Comparison of ENCODE assay signal across 1 cellular context in genomic region chr4:1246901-1247810, GRCh38.
A peak's percentile ranks its signal among the peaks of the same experiment; 100 is the strongest.
TF ChIP-seq lines count a peak whose summit lies in the region.

No MANE protein-coding gene starts in this region.

TF ChIP-seq in K562, 482 proteins besides CTCF, POLR2A, EP300 and RAD21 (continued from another document and continues in another):
- TF ChIP-seq MLX (CRISPR knock-in tag; conservative IDR thresholded peaks at IDR 0.05) (no peak), ARID2 (IDR thresholded peaks at IDR 0.05) (no peak), ZNF551 (CRISPR knock-in tag; IDR thresholded peaks at IDR 0.05) (no peak), REST (CRISPR knock-in tag; IDR thresholded peaks at IDR 0.05; ENCODE audit: low read depth) (no peak), HOMEZ (CRISPR knock-in tag; IDR thresholded peaks at IDR 0.05) (no peak), SMAD4 (CRISPR knock-in tag; conservative IDR thresholded peaks at IDR 0.05) (no peak), LEF1 (IDR thresholded peaks at IDR 0.05) (no peak), ZNF41 (CRISPR knock-in tag; conservative IDR thresholded peaks at IDR 0.05) (no peak), ELF1 (tag; IDR thresholded peaks at IDR 0.05) (no peak), GTF2E2 (tag; IDR thresholded peaks at IDR 0.05) (0 out of 2 replicates have a peak, but pooled peaks have one; percentile 0), HDAC8 (tag; IDR thresholded peaks at IDR 0.05) (no peak), HDAC2 (IDR thresholded peaks at IDR 0.05) (no peak), CTBP1 (IDR thresholded peaks at IDR 0.05; ENCODE audit: borderline replicate concordance) (no peak), FOXJ2 (tag; IDR thresholded peaks at IDR 0.05) (no peak), ZNF76 (CRISPR knock-in tag; IDR thresholded peaks at IDR 0.05; ENCODE audit: borderline replicate concordance) (no peak), THRAP3 (IDR thresholded peaks at IDR 0.05; ENCODE audit: borderline replicate concordance) (no peak), MTA3 (IDR thresholded peaks at IDR 0.05; ENCODE audit: borderline replicate concordance) (no peak), TAF15 (IDR thresholded peaks at IDR 0.05; ENCODE audit: low read depth, low read length) (no peak), YY1 (IDR thresholded peaks at IDR 0.05; ENCODE audit: borderline replicate concordance in 1 of 3, control insufficient read depth in 1 of 3, extremely low read depth in 1 of 3, insufficient read depth in 3 of 3, insufficient read length in 1 of 3, insufficient replicate concordance in 2 of 3, low read depth in 1 of 3, low read length in 2 of 3) (peak in 1 of 3 experiments; percentile 7), E2F4 (CRISPR knock-in tag; IDR thresholded peaks at IDR 0.05; ENCODE audit: low read depth) (no peak), ZNF75A (CRISPR knock-in tag; IDR thresholded peaks at IDR 0.05) (no peak), NFIC (IDR thresholded peaks at IDR 0.05) (no peak), HSF4 (CRISPR knock-in tag; IDR thresholded peaks at IDR 0.05; ENCODE audit: borderline replicate concordance) (no peak), PPARD (CRISPR knock-in tag; IDR thresholded peaks at IDR 0.05) (no peak), CHD2 (IDR thresholded peaks at IDR 0.05; ENCODE audit: low read depth, low read length) (no peak), NELFE (IDR thresholded peaks at IDR 0.05; ENCODE audit: insufficient read depth, insufficient read length) (no peak), EHMT2 (IDR thresholded peaks at IDR 0.05) (no peak), MYBL2 (IDR thresholded peaks at IDR 0.05; ENCODE audit: low read depth) (no peak), MYBL2 (CRISPR knock-in tag; IDR thresholded peaks at IDR 0.05; ENCODE audit: borderline replicate concordance) (no peak), PHF21A (IDR thresholded peaks at IDR 0.05; ENCODE audit: borderline replicate concordance, low read depth) (no peak), HDGF (IDR thresholded peaks at IDR 0.05) (no peak), ZFX (CRISPR knock-in tag; IDR thresholded peaks at IDR 0.05) (no peak), ZC3H11A (IDR thresholded peaks at IDR 0.05; ENCODE audit: low read depth, low read length) (no peak), ZNF436 (CRISPR knock-in tag; IDR thresholded peaks at IDR 0.05) (no peak), ZNF263 (CRISPR knock-in tag; IDR thresholded peaks at IDR 0.05; ENCODE audit: borderline replicate concordance) (no peak), DLX4 (CRISPR knock-in tag; IDR thresholded peaks at IDR 0.05) (no peak), MAFK (IDR thresholded peaks at IDR 0.05; ENCODE audit: low read length) (no peak), ZNF830 (CRISPR knock-in tag; IDR thresholded peaks at IDR 0.05) (no peak), NCOR1 (IDR thresholded peaks at IDR 0.05) (no peak), PHF20 (IDR thresholded peaks at IDR 0.05; ENCODE audit: partially characterized antibody) (no peak), SIRT6 (IDR thresholded peaks at IDR 0.05; ENCODE audit: low read depth, low read length) (no peak), ZKSCAN1 (IDR thresholded peaks at IDR 0.05; ENCODE audit: low read depth, low read length) (no peak), GABPA (tag; conservative IDR thresholded peaks at IDR 0.05; ENCODE audit: low read depth) (no peak), PYGO2 (tag; IDR thresholded peaks at IDR 0.05) (no peak), ZNF696 (CRISPR knock-in tag; conservative IDR thresholded peaks at IDR 0.05) (no peak), ZNF354B (CRISPR knock-in tag; IDR thresholded peaks at IDR 0.05) (no peak), NCOA2 (IDR thresholded peaks at IDR 0.05; ENCODE audit: partially characterized antibody in 2 of 2) (no peak), PHB (CRISPR knock-in tag; IDR thresholded peaks at IDR 0.05) (no peak), ZNF174 (CRISPR knock-in tag; IDR thresholded peaks at IDR 0.05) (no peak), MYNN (IDR thresholded peaks at IDR 0.05) (no peak), MYNN (CRISPR knock-in tag; IDR thresholded peaks at IDR 0.05) (no peak), EGR1 (conservative IDR thresholded peaks at IDR 0.05) (0 out of 2 replicates have a peak, but pooled peaks have one; percentile 22), MAX (CRISPR knock-in tag; IDR thresholded peaks at IDR 0.05) (peak; percentile 4; the same call in 1 of the 2 replicates), GATA2 (CRISPR knock-in tag; IDR thresholded peaks at IDR 0.05) (no peak), KAT7 (CRISPR knock-in tag; IDR thresholded peaks at IDR 0.05; ENCODE audit: borderline replicate concordance) (peak; percentile 94), SIN3B (IDR thresholded peaks at IDR 0.05; ENCODE audit: low read depth) (no peak), MYC (IDR thresholded peaks at IDR 0.05; ENCODE audit: low read depth, low read length) (no peak), MYC (CRISPR knock-in tag; IDR thresholded peaks at IDR 0.05; ENCODE audit: borderline replicate concordance, low read depth) (peak; percentile 57; the same call in 1 of the 2 replicates), JUN (IDR thresholded peaks at IDR 0.05; ENCODE audit: borderline replicate concordance, low read depth, low read length) (no peak), JUN (CRISPR knock-in tag; IDR thresholded peaks at IDR 0.05; ENCODE audit: borderline replicate concordance) (no peak), ARID1B (IDR thresholded peaks at IDR 0.05) (no peak), L3MBTL2 (IDR thresholded peaks at IDR 0.05) (peak; percentile 48; the same call in 1 of the 2 replicates), ZNF764 (CRISPR knock-in tag; IDR thresholded peaks at IDR 0.05; ENCODE audit: low read depth) (no peak), COPS2 (conservative IDR thresholded peaks at IDR 0.05) (no peak), XRCC4 (IDR thresholded peaks at IDR 0.05; ENCODE audit: extremely low read depth, insufficient read depth, insufficient read length) (no peak), HDAC1 (IDR thresholded peaks at IDR 0.05) (no peak), NFE2L1 (tag; IDR thresholded peaks at IDR 0.05; ENCODE audit: borderline replicate concordance, low read depth) (no peak), ZFP30 (CRISPR knock-in tag; IDR thresholded peaks at IDR 0.05; ENCODE audit: borderline replicate concordance) (no peak), UBTF (IDR thresholded peaks at IDR 0.05; ENCODE audit: borderline replicate concordance in 1 of 2, low read depth in 2 of 2, low read length in 2 of 2) (peak; percentile 51 to 59; a peak in 1 of 4 replicates), SMC3 (conservative IDR thresholded peaks at IDR 0.05; ENCODE audit: insufficient read depth, low read depth, low read length) (no peak), CHD4 (IDR thresholded peaks at IDR 0.05; ENCODE audit: insufficient read depth, insufficient replicate concordance, low read depth, low read length, poor library complexity, severe bottlenecking) (no peak)
- TF ChIP-seq, protein P1, sequence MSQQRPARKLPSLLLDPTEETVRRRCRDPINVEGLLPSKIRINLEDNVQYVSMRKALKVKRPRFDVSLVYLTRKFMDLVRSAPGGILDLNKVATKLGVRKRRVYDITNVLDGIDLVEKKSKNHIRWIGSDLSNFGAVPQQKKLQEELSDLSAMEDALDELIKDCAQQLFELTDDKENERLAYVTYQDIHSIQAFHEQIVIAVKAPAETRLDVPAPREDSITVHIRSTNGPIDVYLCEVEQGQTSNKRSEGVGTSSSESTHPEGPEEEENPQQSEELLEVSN (IDR thresholded peaks at IDR 0.05; ENCODE audit: borderline replicate concordance in 1 of 2, extremely low read depth in 1 of 2, insufficient read depth in 1 of 2, insufficient read length in 1 of 2, low read depth in 1 of 2, low read length in 1 of 2, poor library complexity in 1 of 2, severe bottlenecking in 1 of 2), result peak in 1 of 2 experiments; percentile 67
- TF ChIP-seq, protein P2, sequence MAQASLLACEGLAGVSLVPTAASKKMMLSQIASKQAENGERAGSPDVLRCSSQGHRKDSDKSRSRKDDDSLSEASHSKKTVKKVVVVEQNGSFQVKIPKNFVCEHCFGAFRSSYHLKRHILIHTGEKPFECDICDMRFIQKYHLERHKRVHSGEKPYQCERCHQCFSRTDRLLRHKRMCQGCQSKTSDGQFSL (CRISPR knock-in tag; IDR thresholded peaks at IDR 0.05), result no peak
- TF ChIP-seq, protein P2 (tag; IDR thresholded peaks at IDR 0.05), result 0 out of 4 replicates have a peak, but pooled peaks of 1 of the 2 experiments have one; percentile 32
